ENCODE assay signal across 1 cellular context in the genomic region with DNA sequence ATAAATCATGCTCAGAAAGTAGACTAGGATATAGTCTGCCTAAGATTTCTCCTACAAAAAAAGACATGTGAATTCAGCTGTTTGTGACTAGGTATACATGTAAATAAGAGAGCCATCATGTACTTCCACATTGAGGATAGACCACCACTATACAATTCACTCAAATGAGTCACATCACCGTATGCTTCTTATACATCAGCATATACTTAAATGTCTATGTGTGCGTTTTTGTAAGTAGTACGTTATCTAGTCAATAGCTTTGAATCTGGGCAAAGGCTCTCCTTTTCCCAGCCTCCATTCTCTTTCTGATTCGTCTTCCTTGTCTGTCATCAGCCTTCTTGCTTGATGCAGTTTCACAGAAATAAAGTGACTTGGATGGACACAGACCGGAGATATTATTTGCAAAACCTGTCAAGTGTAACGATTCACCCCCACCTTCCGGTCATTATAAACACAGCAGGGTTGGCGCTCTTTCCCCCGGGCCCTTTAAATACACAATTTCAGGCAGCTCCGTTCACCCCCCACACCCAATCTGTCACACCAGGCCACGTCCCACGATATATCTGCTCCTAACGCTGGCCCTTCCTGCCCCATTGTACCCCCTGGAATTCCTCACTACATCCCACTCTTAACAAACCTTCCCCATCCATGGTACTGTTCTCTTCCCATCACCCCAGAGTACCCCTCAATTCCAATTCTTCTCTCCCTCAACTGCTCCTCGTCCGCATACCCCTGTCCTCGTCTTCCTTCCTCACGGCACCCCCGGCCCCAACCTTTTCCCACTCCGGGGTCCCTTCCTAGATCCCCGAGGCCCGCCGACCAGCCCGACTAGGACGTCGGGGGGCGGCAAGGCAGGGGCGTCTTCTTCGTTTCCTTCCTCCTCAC.
TF ChIP-seq lines count a peak whose summit lies in the region.

No MANE protein-coding gene starts in this region.

TF ChIP-seq in K562, 482 proteins besides CTCF, POLR2A, EP300 and RAD21 (continued from another document and continues in another):
- TF ChIP-seq ZBTB40 (IDR thresholded peaks at IDR 0.05) (peak; percentile 45; the same call in 1 of the 2 replicates), ZBTB40 (CRISPR knock-in tag; IDR thresholded peaks at IDR 0.05) (no peak), CREB1 (IDR thresholded peaks at IDR 0.05) (no peak), CREB1 (CRISPR knock-in tag; IDR thresholded peaks at IDR 0.05) (peak; percentile 8; the same call in 1 of the 2 replicates), POU5F1 (IDR thresholded peaks at IDR 0.05; ENCODE audit: borderline replicate concordance, low read depth, low read length, partially characterized antibody) (peak; percentile 23), ETV1 (tag; conservative IDR thresholded peaks at IDR 0.05; ENCODE audit: low read depth) (peak; percentile 75), FOXP1 (CRISPR knock-in tag; IDR thresholded peaks at IDR 0.05) (no peak), RB1 (IDR thresholded peaks at IDR 0.05; ENCODE audit: low read depth) (peak; percentile 32; the same call in 1 of the 2 replicates), FUS (optimal IDR thresholded peaks at IDR 0.05; ENCODE audit: low read depth, low read length) (no peak), KDM1A (IDR thresholded peaks at IDR 0.05) (no peak; a peak in 2 of 4 replicates), ZFP91 (CRISPR knock-in tag; IDR thresholded peaks at IDR 0.05) (peak; percentile 73), ZNF740 (CRISPR knock-in tag; IDR thresholded peaks at IDR 0.05) (peak; percentile 80), ZNF740 (tag; IDR thresholded peaks at IDR 0.05) (peak in 1 of 2 experiments; percentile 80; a peak in 2 of 4 replicates), TAF1 (IDR thresholded peaks at IDR 0.05; ENCODE audit: control insufficient read depth, extremely low read depth, insufficient read depth, low read length, severe bottlenecking) (peak; percentile 43), NFIX (CRISPR knock-in tag; IDR thresholded peaks at IDR 0.05; ENCODE audit: low read depth) (0 out of 2 replicates have a peak, but pooled peaks have one; percentile 2), CBX1 (IDR thresholded peaks at IDR 0.05; ENCODE audit: low read depth) (no peak), RBM15 (IDR thresholded peaks at IDR 0.05; ENCODE audit: insufficient read depth, low read length) (no peak), MYC (IDR thresholded peaks at IDR 0.05; ENCODE audit: low read depth, low read length) (0 out of 2 replicates have a peak, but pooled peaks have one; percentile 8), MYC (CRISPR knock-in tag; IDR thresholded peaks at IDR 0.05; ENCODE audit: borderline replicate concordance, low read depth) (no peak), XRCC3 (IDR thresholded peaks at IDR 0.05) (no peak), KAT7 (CRISPR knock-in tag; IDR thresholded peaks at IDR 0.05; ENCODE audit: borderline replicate concordance) (peak; percentile 25; the same call in 1 of the 2 replicates), ZBTB43 (CRISPR knock-in tag; IDR thresholded peaks at IDR 0.05) (no peak), ZNF324 (CRISPR knock-in tag; IDR thresholded peaks at IDR 0.05) (no peak), NFE2 (IDR thresholded peaks at IDR 0.05; ENCODE audit: low read depth) (0 out of 2 replicates have a peak, but pooled peaks have one; percentile 21), ZNF146 (CRISPR knock-in tag; IDR thresholded peaks at IDR 0.05; ENCODE audit: unreplicated experiment) (no peak), ZNF431 (CRISPR knock-in tag; IDR thresholded peaks at IDR 0.05) (no peak)
- TF ChIP-seq, protein P1, sequence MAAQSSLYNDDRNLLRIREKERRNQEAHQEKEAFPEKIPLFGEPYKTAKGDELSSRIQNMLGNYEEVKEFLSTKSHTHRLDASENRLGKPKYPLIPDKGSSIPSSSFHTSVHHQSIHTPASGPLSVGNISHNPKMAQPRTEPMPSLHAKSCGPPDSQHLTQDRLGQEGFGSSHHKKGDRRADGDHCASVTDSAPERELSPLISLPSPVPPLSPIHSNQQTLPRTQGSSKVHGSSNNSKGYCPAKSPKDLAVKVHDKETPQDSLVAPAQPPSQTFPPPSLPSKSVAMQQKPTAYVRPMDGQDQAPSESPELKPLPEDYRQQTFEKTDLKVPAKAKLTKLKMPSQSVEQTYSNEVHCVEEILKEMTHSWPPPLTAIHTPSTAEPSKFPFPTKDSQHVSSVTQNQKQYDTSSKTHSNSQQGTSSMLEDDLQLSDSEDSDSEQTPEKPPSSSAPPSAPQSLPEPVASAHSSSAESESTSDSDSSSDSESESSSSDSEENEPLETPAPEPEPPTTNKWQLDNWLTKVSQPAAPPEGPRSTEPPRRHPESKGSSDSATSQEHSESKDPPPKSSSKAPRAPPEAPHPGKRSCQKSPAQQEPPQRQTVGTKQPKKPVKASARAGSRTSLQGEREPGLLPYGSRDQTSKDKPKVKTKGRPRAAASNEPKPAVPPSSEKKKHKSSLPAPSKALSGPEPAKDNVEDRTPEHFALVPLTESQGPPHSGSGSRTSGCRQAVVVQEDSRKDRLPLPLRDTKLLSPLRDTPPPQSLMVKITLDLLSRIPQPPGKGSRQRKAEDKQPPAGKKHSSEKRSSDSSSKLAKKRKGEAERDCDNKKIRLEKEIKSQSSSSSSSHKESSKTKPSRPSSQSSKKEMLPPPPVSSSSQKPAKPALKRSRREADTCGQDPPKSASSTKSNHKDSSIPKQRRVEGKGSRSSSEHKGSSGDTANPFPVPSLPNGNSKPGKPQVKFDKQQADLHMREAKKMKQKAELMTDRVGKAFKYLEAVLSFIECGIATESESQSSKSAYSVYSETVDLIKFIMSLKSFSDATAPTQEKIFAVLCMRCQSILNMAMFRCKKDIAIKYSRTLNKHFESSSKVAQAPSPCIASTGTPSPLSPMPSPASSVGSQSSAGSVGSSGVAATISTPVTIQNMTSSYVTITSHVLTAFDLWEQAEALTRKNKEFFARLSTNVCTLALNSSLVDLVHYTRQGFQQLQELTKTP (IDR thresholded peaks at IDR 0.05; ENCODE audit: low read depth in 1 of 2, partially characterized antibody in 2 of 2), result peak in 1 of 2 experiments; percentile 30
- TF ChIP-seq, protein P2, sequence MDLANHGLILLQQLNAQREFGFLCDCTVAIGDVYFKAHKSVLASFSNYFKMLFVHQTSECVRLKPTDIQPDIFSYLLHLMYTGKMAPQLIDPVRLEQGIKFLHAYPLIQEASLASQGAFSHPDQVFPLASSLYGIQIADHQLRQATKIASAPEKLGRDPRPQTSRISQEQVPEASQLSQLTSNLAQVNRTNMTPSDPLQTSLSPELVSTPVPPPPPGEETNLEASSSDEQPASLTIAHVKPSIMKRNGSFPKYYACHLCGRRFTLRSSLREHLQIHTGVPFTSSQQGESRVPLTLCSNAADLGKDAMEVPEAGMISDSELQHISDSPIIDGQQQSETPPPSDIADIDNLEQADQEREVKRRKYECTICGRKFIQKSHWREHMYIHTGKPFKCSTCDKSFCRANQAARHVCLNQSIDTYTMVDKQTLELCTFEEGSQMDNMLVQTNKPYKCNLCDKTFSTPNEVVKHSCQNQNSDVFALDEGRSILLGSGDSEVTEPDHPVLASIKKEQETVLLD (IDR thresholded peaks at IDR 0.05), result peak; percentile 53; the same call in 1 of the 2 replicates
- TF ChIP-seq, protein P3, sequence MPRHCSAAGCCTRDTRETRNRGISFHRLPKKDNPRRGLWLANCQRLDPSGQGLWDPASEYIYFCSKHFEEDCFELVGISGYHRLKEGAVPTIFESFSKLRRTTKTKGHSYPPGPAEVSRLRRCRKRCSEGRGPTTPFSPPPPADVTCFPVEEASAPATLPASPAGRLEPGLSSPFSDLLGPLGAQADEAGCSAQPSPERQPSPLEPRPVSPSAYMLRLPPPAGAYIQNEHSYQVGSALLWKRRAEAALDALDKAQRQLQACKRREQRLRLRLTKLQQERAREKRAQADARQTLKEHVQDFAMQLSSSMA (CRISPR knock-in tag; IDR thresholded peaks at IDR 0.05), result no peak
- TF ChIP-seq, protein P4, sequence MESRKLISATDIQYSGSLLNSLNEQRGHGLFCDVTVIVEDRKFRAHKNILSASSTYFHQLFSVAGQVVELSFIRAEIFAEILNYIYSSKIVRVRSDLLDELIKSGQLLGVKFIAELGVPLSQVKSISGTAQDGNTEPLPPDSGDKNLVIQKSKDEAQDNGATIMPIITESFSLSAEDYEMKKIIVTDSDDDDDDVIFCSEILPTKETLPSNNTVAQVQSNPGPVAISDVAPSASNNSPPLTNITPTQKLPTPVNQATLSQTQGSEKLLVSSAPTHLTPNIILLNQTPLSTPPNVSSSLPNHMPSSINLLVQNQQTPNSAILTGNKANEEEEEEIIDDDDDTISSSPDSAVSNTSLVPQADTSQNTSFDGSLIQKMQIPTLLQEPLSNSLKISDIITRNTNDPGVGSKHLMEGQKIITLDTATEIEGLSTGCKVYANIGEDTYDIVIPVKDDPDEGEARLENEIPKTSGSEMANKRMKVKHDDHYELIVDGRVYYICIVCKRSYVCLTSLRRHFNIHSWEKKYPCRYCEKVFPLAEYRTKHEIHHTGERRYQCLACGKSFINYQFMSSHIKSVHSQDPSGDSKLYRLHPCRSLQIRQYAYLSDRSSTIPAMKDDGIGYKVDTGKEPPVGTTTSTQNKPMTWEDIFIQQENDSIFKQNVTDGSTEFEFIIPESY (CRISPR knock-in tag; IDR thresholded peaks at IDR 0.05), result no peak
